ENCODE assay signal across 8 cellular contexts in genomic region chr14:68249534-68250517, GRCh38.
A peak's percentile ranks its signal among the peaks of the same experiment; 100 is the strongest.
DNase-seq lines count a peak whose midpoint lies in the region; ATAC-seq, FAIRE-seq and TF ChIP-seq lines count a peak whose summit lies in the region.

No MANE protein-coding gene starts in this region.

- DNase-seq in activated T-cell treated with anti-CD3 and anti-CD28 coated beads, Interleukin-2, amount 50 U/mL, for 72 hours: no peak
- no peak for DNase-seq in activated T-cell treated with anti-CD3 and anti-CD28 coated beads, Interleukin-2, amount 50 U/mL, for 1 hour
- peak; percentile 73 for DNase-seq in astrocyte (ENCODE audit: low read depth)
- no peak for DNase-seq in right lobe of liver
- no peak for DNase-seq in upper lobe of right lung
- DNase-seq in activated CD4-positive, alpha-beta memory T cell treated with anti-CD3 and anti-CD28 coated beads, Interleukin-2, amount 10 ng/mL, durations not matched to agents 7 days and 5 days: no peak
- no peak for DNase-seq in activated T-helper 2 cell treated with anti-CD3 and anti-CD28 coated beads, Interferon-gamma antibody, Interleukin-2, Interleukin-4, amounts not matched to agents 10 μg/mL and 5 μg/mL and 100 μg/mL, durations not matched to agents 14 hours and 24 hours and 36 hours (ENCODE audit: low spot score)
- DNase-seq in amygdala (lab: John Stamatoyannopoulos, UW): no peak

- H2AFZ ChIP-seq in astrocyte (ENCODE audit: low read depth, low read length): no peak overlapping the region

- no peaks in the 10 kb centered on the region for H3K9me3 ChIP-seq in astrocyte (ENCODE audit: insufficient read depth, low read depth, low read length)
- H3K9me3 ChIP-seq in right lobe of liver: no peaks in the 10 kb centered on the region
- no peaks in the 10 kb centered on the region for H3K9me3 ChIP-seq in upper lobe of right lung

- no peaks in the 10 kb centered on the region for H3K36me3 Mint-ChIP-seq in activated T-cell treated with anti-CD3 and anti-CD28 coated beads, Interleukin-2, amount 50 U/mL, for 72 hours (ENCODE audit: insufficient read depth in 2 of 2)
- no peaks in the 10 kb centered on the region for H3K36me3 Mint-ChIP-seq in astrocyte (ENCODE audit: low read depth, unreplicated experiment)
- H3K36me3 Mint-ChIP-seq in activated CD4-positive, alpha-beta memory T cell treated with anti-CD3 and anti-CD28 coated beads, Interleukin-2, amount 10 ng/mL, durations not matched to agents 7 days and 5 days (ENCODE audit: low read depth): no peaks in the 10 kb centered on the region
- no peaks in the 10 kb centered on the region for H3K36me3 Mint-ChIP-seq in activated T-helper 2 cell treated with anti-CD3 and anti-CD28 coated beads, Interferon-gamma antibody, Interleukin-2, Interleukin-4, amounts not matched to agents 10 μg/mL and 5 μg/mL and 100 μg/mL, durations not matched to agents 14 hours and 24 hours and 36 hours (ENCODE audit: low read depth)

- H3K4me2 ChIP-seq in astrocyte (ENCODE audit: low read length): peak overlapping the region; percentile 48

- TF ChIP-seq POLR2A in right lobe of liver (IDR thresholded peaks at IDR 0.05): no peak

- intact Hi-C loops in right lobe of liver (cut with DNase I): loop anchor here (5.0 to 10.0 kb wide), 3 partner anchors 55 to 567 kb away; no protein-coding TSS in a partner anchor
- intact Hi-C loops in upper lobe of right lung (cut with DNase I): loop anchor here (10.0 kb wide), 3 partner anchors 305 to 565 kb away; no protein-coding TSS in a partner anchor
- intact Hi-C loops in activated T-helper 2 cell treated with anti-CD3 and anti-CD28 coated beads, Interferon-gamma antibody, Interleukin-2, Interleukin-4, amounts not matched to agents 10 μg/mL and 5 μg/mL and 100 μg/mL, durations not matched to agents 14 hours and 24 hours and 36 hours (cut with micrococcal nuclease): loop anchor here (2.0 to 5.0 kb wide), 2 partner anchors 308 to 539 kb away; no protein-coding TSS in a partner anchor

- no peak overlapping the region for H3K4me3 Mint-ChIP-seq in activated T-cell treated with anti-CD3 and anti-CD28 coated beads, Interleukin-2, amount 50 U/mL, for 72 hours
- H3K4me3 Mint-ChIP-seq in astrocyte (ENCODE audit: unreplicated experiment): no peak overlapping the region
- H3K4me3 Mint-ChIP-seq in activated CD4-positive, alpha-beta memory T cell treated with anti-CD3 and anti-CD28 coated beads, Interleukin-2, amount 10 ng/mL, durations not matched to agents 7 days and 5 days: no peak overlapping the region
- no peak overlapping the region for H3K4me3 Mint-ChIP-seq in activated T-helper 2 cell treated with anti-CD3 and anti-CD28 coated beads, Interferon-gamma antibody, Interleukin-2, Interleukin-4, amounts not matched to agents 10 μg/mL and 5 μg/mL and 100 μg/mL, durations not matched to agents 14 hours and 24 hours and 36 hours (ENCODE audit: low read depth)

- no peaks in the 10 kb centered on the region for H3K9me3 Mint-ChIP-seq in activated T-cell treated with anti-CD3 and anti-CD28 coated beads, Interleukin-2, amount 50 U/mL, for 72 hours
- no peaks in the 10 kb centered on the region for H3K9me3 Mint-ChIP-seq in astrocyte (ENCODE audit: unreplicated experiment)
- H3K9me3 Mint-ChIP-seq in activated CD4-positive, alpha-beta memory T cell treated with anti-CD3 and anti-CD28 coated beads, Interleukin-2, amount 10 ng/mL, durations not matched to agents 7 days and 5 days: no peaks in the 10 kb centered on the region
- H3K9me3 Mint-ChIP-seq in activated T-helper 2 cell treated with anti-CD3 and anti-CD28 coated beads, Interferon-gamma antibody, Interleukin-2, Interleukin-4, amounts not matched to agents 10 μg/mL and 5 μg/mL and 100 μg/mL, durations not matched to agents 14 hours and 24 hours and 36 hours: no peaks in the 10 kb centered on the region

- no peak for ATAC-seq in activated T-cell treated with anti-CD3 and anti-CD28 coated beads, Interleukin-2, amount 50 U/mL, for 72 hours (replicated peaks in 1 of 2)
- peak in 1 of 4 donors; percentile 12 for ATAC-seq in right lobe of liver
- ATAC-seq in upper lobe of right lung: no peak

- no peak for TF ChIP-seq CTCF in astrocyte (IDR thresholded peaks at IDR 0.05; ENCODE audit: insufficient read depth, low read depth, low read length)
- TF ChIP-seq CTCF in right lobe of liver (IDR thresholded peaks at IDR 0.05): no peak
- TF ChIP-seq CTCF in upper lobe of right lung (IDR thresholded peaks at IDR 0.05): no peak

- peak; percentile 23 for FAIRE-seq in astrocyte (lab: Jason Lieb, UNC)

- no peak overlapping the region for H3K9ac ChIP-seq in astrocyte (ENCODE audit: low read length)

- H4K20me1 ChIP-seq in astrocyte (ENCODE audit: insufficient read depth, low read length): no peaks in the 10 kb centered on the region

- H3K4me1 Mint-ChIP-seq in activated T-cell treated with anti-CD3 and anti-CD28 coated beads, Interleukin-2, amount 50 U/mL, for 72 hours (ENCODE audit: low read depth): peaks cover 53% of the 10 kb centered on the region
- peaks cover 66% of the 10 kb centered on the region for H3K4me1 Mint-ChIP-seq in astrocyte (ENCODE audit: low read depth, unreplicated experiment)
- H3K4me1 Mint-ChIP-seq in activated CD4-positive, alpha-beta memory T cell treated with anti-CD3 and anti-CD28 coated beads, Interleukin-2, amount 10 ng/mL, durations not matched to agents 7 days and 5 days: peaks cover 15% of the 10 kb centered on the region
- peaks cover 19% of the 10 kb centered on the region for H3K4me1 Mint-ChIP-seq in activated T-helper 2 cell treated with anti-CD3 and anti-CD28 coated beads, Interferon-gamma antibody, Interleukin-2, Interleukin-4, amounts not matched to agents 10 μg/mL and 5 μg/mL and 100 μg/mL, durations not matched to agents 14 hours and 24 hours and 36 hours (ENCODE audit: low read depth)

- CTCF ChIA-PET in activated CD4-positive, alpha-beta memory T cell treated with anti-CD3 and anti-CD28 coated beads, Interleukin-2, amount 10 ng/mL, durations not matched to agents 7 days and 5 days (lab: Charles Lee): interaction anchor here (0.6 to 12.5 kb wide), 14 partner anchors 22 to 595 kb away, joined by 3 to 129 read pairs (median 5); partner anchors contain the start of gene ZFP36L1

- H3K4me1 ChIP-seq in astrocyte (ENCODE audit: insufficient read depth, low read length) (peaks cover 39% of the 10 kb centered on the region), right lobe of liver (peaks cover 0 to 45% (median 15%) of the 10 kb centered on the region in 4 donors), upper lobe of right lung (peaks cover 65% of the 10 kb centered on the region)

- peak overlapping the region; percentile 33 for H3K27ac Mint-ChIP-seq in activated T-cell treated with anti-CD3 and anti-CD28 coated beads, Interleukin-2, amount 50 U/mL, for 72 hours
- peak overlapping the region; percentile 95 for H3K27ac Mint-ChIP-seq in astrocyte (ENCODE audit: unreplicated experiment)
- H3K27ac Mint-ChIP-seq in activated CD4-positive, alpha-beta memory T cell treated with anti-CD3 and anti-CD28 coated beads, Interleukin-2, amount 10 ng/mL, durations not matched to agents 7 days and 5 days: no peak overlapping the region
- no peak overlapping the region for H3K27ac Mint-ChIP-seq in activated T-helper 2 cell treated with anti-CD3 and anti-CD28 coated beads, Interferon-gamma antibody, Interleukin-2, Interleukin-4, amounts not matched to agents 10 μg/mL and 5 μg/mL and 100 μg/mL, durations not matched to agents 14 hours and 24 hours and 36 hours

- no peaks in the 10 kb centered on the region for H3K27me3 Mint-ChIP-seq in activated T-cell treated with anti-CD3 and anti-CD28 coated beads, Interleukin-2, amount 50 U/mL, for 72 hours (ENCODE audit: low read depth)
- H3K27me3 Mint-ChIP-seq in astrocyte (ENCODE audit: low read depth, unreplicated experiment): no peaks in the 10 kb centered on the region
- no peaks in the 10 kb centered on the region for H3K27me3 Mint-ChIP-seq in activated CD4-positive, alpha-beta memory T cell treated with anti-CD3 and anti-CD28 coated beads, Interleukin-2, amount 10 ng/mL, durations not matched to agents 7 days and 5 days
- H3K27me3 Mint-ChIP-seq in activated T-helper 2 cell treated with anti-CD3 and anti-CD28 coated beads, Interferon-gamma antibody, Interleukin-2, Interleukin-4, amounts not matched to agents 10 μg/mL and 5 μg/mL and 100 μg/mL, durations not matched to agents 14 hours and 24 hours and 36 hours (ENCODE audit: low read depth): no peaks in the 10 kb centered on the region

- H3K4me3 ChIP-seq in astrocyte (ENCODE audit: insufficient read depth, low read depth, low read length) (no peak overlapping the region), right lobe of liver (no peak overlapping the region), upper lobe of right lung (no peak overlapping the region)

- POLR2A ChIA-PET in activated CD4-positive, alpha-beta memory T cell treated with anti-CD3 and anti-CD28 coated beads, Interleukin-2, amount 10 ng/mL, durations not matched to agents 7 days and 5 days (lab: Charles Lee): interaction anchor here (1.4 to 7.5 kb wide), 5 partner anchors 531 to 570 kb away, joined by 3 to 60 read pairs (median 7); partner anchors contain the start of gene ZFP36L1

- H3K79me2 ChIP-seq in astrocyte (ENCODE audit: insufficient read depth, low read length): no peaks in the 10 kb centered on the region

- 34% methylated on average over 4 of the region's 4 CpGs for WGBS in right lobe of liver (ENCODE audit: insufficient coverage, low coverage, low lambda C conversion rate, missing lambda C conversion rate)

- H3K36me3 ChIP-seq in astrocyte (ENCODE audit: insufficient read depth, low read length) (no peaks in the 10 kb centered on the region), right lobe of liver (no peaks in the 10 kb centered on the region), upper lobe of right lung (no peaks in the 10 kb centered on the region)

- peak overlapping the region; percentile 63 for H3K27ac ChIP-seq in astrocyte (ENCODE audit: low read depth, low read length)
- H3K27ac ChIP-seq in right lobe of liver: peak overlapping the region in 2 of 3 donors; percentile 72 to 77
- peak overlapping the region; percentile 55 for H3K27ac ChIP-seq in upper lobe of right lung

- H3K27me3 ChIP-seq in astrocyte (ENCODE audit: insufficient read depth, low read length) (no peaks in the 10 kb centered on the region), right lobe of liver (no peaks in the 10 kb centered on the region), upper lobe of right lung (no peaks in the 10 kb centered on the region)

Comparison
In these comparisons a context has a peak if more than half of its experiments do, and no peak if none do; other contexts are left out.
1. H3K27ac Mint-ChIP-seq: peak in activated T-cell treated with anti-CD3 and anti-CD28 coated beads, Interleukin-2, amount 50 U/mL, for 72 hours (single experiment) and astrocyte (single experiment); none in activated CD4-positive, alpha-beta memory T cell treated with anti-CD3 and anti-CD28 coated beads, Interleukin-2, amount 10 ng/mL, durations not matched to agents 7 days and 5 days (single experiment) and activated T-helper 2 cell treated with anti-CD3 and anti-CD28 coated beads, Interferon-gamma antibody, Interleukin-2, Interleukin-4, amounts not matched to agents 10 μg/mL and 5 μg/mL and 100 μg/mL, durations not matched to agents 14 hours and 24 hours and 36 hours (single experiment).
2. Peak in every context shown above with its lines, with median percentiles within 50 percentile points of each other: H3K27ac ChIP-seq.